In the genomic region with DNA sequence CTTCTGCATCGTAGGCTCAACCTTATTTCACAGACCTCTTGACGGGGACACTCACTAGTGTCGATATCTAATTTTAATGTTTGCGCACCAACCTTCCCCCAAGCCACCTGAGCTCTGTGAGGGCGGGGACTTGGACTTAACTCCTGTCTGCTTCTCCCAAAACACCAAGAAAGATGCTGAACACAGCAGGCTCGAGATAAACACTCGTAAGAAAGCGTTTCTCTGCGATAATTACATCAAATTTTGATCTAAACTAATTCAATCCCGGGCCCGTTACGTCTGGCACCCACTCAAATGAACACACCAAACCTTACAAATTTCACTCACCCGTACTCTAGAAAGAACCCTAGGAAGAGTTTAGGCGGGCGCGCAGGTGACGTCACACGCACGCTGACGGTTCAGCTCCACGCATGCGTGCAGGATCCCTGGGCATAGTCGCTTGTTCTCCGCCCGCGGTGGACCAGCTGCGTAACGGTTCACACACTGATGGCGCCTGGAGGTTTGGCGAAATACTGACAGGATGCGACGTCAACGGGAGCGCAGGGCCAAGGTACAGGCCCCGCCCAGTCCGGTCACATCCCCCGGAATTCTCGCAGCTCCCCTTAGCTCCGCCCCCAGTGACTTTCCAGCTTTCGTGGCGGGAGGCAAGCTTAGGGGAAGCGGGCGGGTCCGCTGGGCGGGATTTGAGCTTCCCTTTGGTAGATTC, we compare ENCODE assay signal across 8 cellular contexts. TPM values are rescaled to one million over a fixed set of nuclear protein-coding genes. Genes with fewer than 3 reads are reported as not detected.
DNase-seq lines count a peak whose midpoint lies in the region; ATAC-seq, FAIRE-seq and TF ChIP-seq lines count a peak whose summit lies in the region.

A gene with protein sequence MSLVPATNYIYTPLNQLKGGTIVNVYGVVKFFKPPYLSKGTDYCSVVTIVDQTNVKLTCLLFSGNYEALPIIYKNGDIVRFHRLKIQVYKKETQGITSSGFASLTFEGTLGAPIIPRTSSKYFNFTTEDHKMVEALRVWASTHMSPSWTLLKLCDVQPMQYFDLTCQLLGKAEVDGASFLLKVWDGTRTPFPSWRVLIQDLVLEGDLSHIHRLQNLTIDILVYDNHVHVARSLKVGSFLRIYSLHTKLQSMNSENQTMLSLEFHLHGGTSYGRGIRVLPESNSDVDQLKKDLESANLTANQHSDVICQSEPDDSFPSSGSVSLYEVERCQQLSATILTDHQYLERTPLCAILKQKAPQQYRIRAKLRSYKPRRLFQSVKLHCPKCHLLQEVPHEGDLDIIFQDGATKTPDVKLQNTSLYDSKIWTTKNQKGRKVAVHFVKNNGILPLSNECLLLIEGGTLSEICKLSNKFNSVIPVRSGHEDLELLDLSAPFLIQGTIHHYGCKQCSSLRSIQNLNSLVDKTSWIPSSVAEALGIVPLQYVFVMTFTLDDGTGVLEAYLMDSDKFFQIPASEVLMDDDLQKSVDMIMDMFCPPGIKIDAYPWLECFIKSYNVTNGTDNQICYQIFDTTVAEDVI (minus strand): TSS at position 359 of the 706 bp plus-strand sequence. CDS start 32,652 bp downstream, outside the sequence.

- dilution Hi-C loops in keratinocyte (cut with MboI; ENCODE audit: extremely low pct_ligation_motif_present, low sequenced_read_pairs): no loop called here

- no peaks in the 10 kb centered on the region for H3K36me3 ChIP-seq in keratinocyte (ENCODE audit: control insufficient read depth in 2 of 2, extremely low read depth in 1 of 2, insufficient read depth in 2 of 2, low read length in 2 of 2)

- peaks cover 23% of the 10 kb centered on the region for H3K79me2 ChIP-seq in keratinocyte (ENCODE audit: control insufficient read depth, insufficient read depth, low read length)

- H2AFZ ChIP-seq in keratinocyte (ENCODE audit: control insufficient read depth, low read length): peak within 1 kb of the TSS; percentile 98

- H3K4me3 ChIP-seq in keratinocyte (ENCODE audit: control insufficient read depth in 2 of 3, extremely low read depth in 1 of 3, insufficient read depth in 2 of 3, low read depth in 1 of 3, low read length in 3 of 3): peak within 1 kb of the TSS; percentile 65 to 89 (median 85)

- peak within 1 kb of the TSS; percentile 92 for H3K4me2 ChIP-seq in keratinocyte (ENCODE audit: control insufficient read depth, extremely low read depth, insufficient read depth, low read depth, low read length)

- peak within 1 kb of the TSS; percentile 75 for H3K9ac ChIP-seq in keratinocyte (ENCODE audit: control insufficient read depth, extremely low read depth, insufficient read depth, low read length)

- peak; percentile 78 for TF ChIP-seq POLR2A in GM19099 (IDR thresholded peaks at IDR 0.05; ENCODE audit: extremely low read depth, insufficient read length, low read depth)

- no peaks in the 10 kb centered on the region for H3K27me3 ChIP-seq in keratinocyte (ENCODE audit: control insufficient read depth, extremely low read depth, insufficient read depth, low read length)

- H3K4me1 ChIP-seq in keratinocyte (ENCODE audit: control insufficient read depth, extremely low read depth, insufficient read depth, low read length): peaks cover 4% of the 10 kb centered on the region

- H4K20me1 ChIP-seq in keratinocyte (ENCODE audit: control insufficient read depth, extremely low read depth, insufficient read depth, low read length): no peaks in the 10 kb centered on the region

- ATAC-seq in HG03432 (IDR thresholded peaks at IDR 0.05; ENCODE audit: unreplicated experiment): peak; percentile 100

- H3K27ac ChIP-seq in keratinocyte (ENCODE audit: control insufficient read depth, insufficient read depth, low read length): peak within 1 kb of the TSS; percentile 72

- no peaks in the 10 kb centered on the region for H3K9me3 ChIP-seq in keratinocyte (ENCODE audit: control insufficient read depth, low read depth, low read length)

- no peak for TF ChIP-seq CTCF in keratinocyte (optimal IDR thresholded peaks at IDR 0.05 in 1 of 3, IDR thresholded peaks at IDR 0.05 in 1 of 3, conservative IDR thresholded peaks at IDR 0.05 in 1 of 3; ENCODE audit: extremely low read depth in 1 of 3, insufficient read depth in 2 of 3, low read length in 3 of 3)

- peak; percentile 88 for FAIRE-seq in keratinocyte (lab: Jason Lieb, UNC)

- DNase-seq in AG20443 (ENCODE audit: low spot score) (peak; percentile 98), NCI-H510A (lab: John Stamatoyannopoulos, UW) (peak; percentile 93), cerebellum (ENCODE audit: low spot score) (peak; percentile 95), keratinocyte (ENCODE audit: low read depth, low spot score) (peak; percentile 90)
- peak; percentile 95 for DNase-seq in activated CD4-positive, alpha-beta T cell treated with anti-CD3 and anti-CD28 coated beads for 1 hour
- DNase-seq in stimulated activated CD4-positive, alpha-beta T cell treated with anti-CD3 and anti-CD28 coated beads, Interleukin-15, amount 100 ng/mL, for 1 hour (ENCODE audit: low read depth in 1 of 2, low spot score in 1 of 2): peak; percentile 90 to 94

- no peaks in the 10 kb centered on the region for H3K9me1 ChIP-seq in keratinocyte (ENCODE audit: control insufficient read depth, extremely low read depth, insufficient read depth, low read length)

RNA-seq across cellular contexts. Expression of the gene that starts here (rescaled TPM):
- 72.2 TPM for total RNA-seq in cerebellum
- 12.9 to 36.6 TPM (median 23.8 TPM) in 3 replicates for polyA plus RNA-seq in keratinocyte
- 26.2 TPM for polyA plus RNA-seq in keratinocyte (2011; ENCODE audit: low read depth)
- polyA plus RNA-seq in keratinocyte (2011; cell fraction: cytosol; rRNA removed): 10.7 and 21.0 TPM in 2 replicates
- 17.8 and 19.6 TPM in 2 replicates for polyA plus RNA-seq in keratinocyte (2011; cell fraction: nucleus; rRNA removed)
- polyA plus RNA-seq in keratinocyte (2012; ENCODE audit: low replicate concordance): 8.8 and 11.6 TPM in 2 replicates
- 7.8 to 59.1 TPM (median 51.4 TPM) in 3 replicates for polyA minus RNA-seq in keratinocyte
- polyA minus RNA-seq in keratinocyte (2011; cell fraction: cytosol; rRNA and poly(A)+ RNA removed): 18.8 TPM
- polyA minus RNA-seq in keratinocyte (2011; cell fraction: nucleus; rRNA and poly(A)+ RNA removed): 35.1 and 51.2 TPM in 2 replicates

Comparison
In these comparisons a context has a peak if more than half of its experiments do, and no peak if none do; other contexts are left out.
1. Peak in every context shown above with its lines: DNase-seq, ATAC-seq, H3K4me3 ChIP-seq and H3K27ac ChIP-seq.